In the genomic region with DNA sequence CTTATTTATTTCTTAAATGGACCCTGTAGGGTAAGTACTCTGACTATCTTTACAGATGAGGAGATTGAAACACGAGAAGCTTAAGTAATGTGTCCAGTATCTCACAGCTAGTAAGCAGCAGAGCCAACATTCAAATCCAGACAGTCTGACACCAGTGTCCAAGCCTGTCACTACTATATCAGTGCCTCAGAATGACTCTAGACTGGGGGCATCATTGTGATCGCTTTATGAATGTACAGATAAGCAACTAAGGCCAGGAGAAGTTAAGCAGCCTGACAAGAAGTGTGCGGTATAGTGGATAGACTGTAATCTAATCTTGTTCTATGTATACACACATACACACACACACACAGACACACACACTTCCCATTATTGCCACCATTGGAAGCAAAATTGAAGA, we compare ENCODE assay signal across 17 cellular contexts.
DNase-seq lines count a peak whose midpoint lies in the region; ATAC-seq and TF ChIP-seq lines count a peak whose summit lies in the region.
"Had no signal": no experiment of that assay in that cellular context is flagged by ENCODE, and none has a peak within 500 bp of the region (broad histone marks: within the 10 kb centered on the region; RNA-seq: fewer than 3 reads in every experiment).

No MANE protein-coding gene starts in this region.

- no peak for DNase-seq in SK-N-SH
- DNase-seq in WERI-Rb-1: no peak
- no peak for DNase-seq in cerebellum (ENCODE audit: low spot score)
- DNase-seq in mesenteric fat pad (ENCODE audit: low spot score): no peak
- DNase-seq in activated CD4-positive, CD25-positive, alpha-beta regulatory T cell (lab: John Stamatoyannopoulos, UW): no peak
- DNase-seq: 8988T; ACHN; Caco-2; Calu3; CD4-positive, alpha-beta T cell; CD8-positive, alpha-beta T cell; DMS79 treated with DMSO at 0.1 percent for 48 hours; GF-D8 had no signal

- peak overlapping the region in 1 of 2 experiments; percentile 48; a peak in 1 of 4 replicates for H3K27ac ChIP-seq in SK-N-SH (ENCODE audit: low read depth in 2 of 2, low read length in 1 of 2)
- H3K27ac ChIP-seq in HEK293 (ENCODE audit: extremely low read depth, low read depth, low read length): no peak overlapping the region
- H3K27ac ChIP-seq in WERI-Rb-1: peak overlapping the region; percentile 8; the same call in 1 of the 2 replicates
- H3K27ac ChIP-seq: BLaER1 treated with 17β-estradiol and CSF1 and Interleukin-3, amounts not matched to agents 10 nM and 100 nM; C4-2B had no signal

- ATAC-seq in SK-N-SH treated with all-trans-retinoic acid at 6 μM for 48 hours: no peak
- ATAC-seq: CD8-positive, alpha-beta T cell had no signal

- POLR2A ChIA-PET in SK-N-SH (lab: Yijun Ruan, JAX) (no interaction called here), HEK293 (lab: Yijun Ruan, JAX) (no interaction called here)

- H3K9me3 ChIP-seq in SK-N-SH: no peaks in the 10 kb centered on the region
- no peaks in the 10 kb centered on the region for H3K9me3 ChIP-seq in HEK293 (ENCODE audit: control insufficient read depth, insufficient read depth, low read depth, low read length)
- peaks cover 3% of the 10 kb centered on the region for H3K9me3 ChIP-seq in WERI-Rb-1 (ENCODE audit: severe bottlenecking)
- H3K9me3 ChIP-seq: BLaER1 treated with 17β-estradiol and CSF1 and Interleukin-3, amounts not matched to agents 10 nM and 100 nM; Caco-2 had no signal

- H3K9ac ChIP-seq in SK-N-SH: no peak overlapping the region
- H3K9ac ChIP-seq: BLaER1 treated with 17β-estradiol and CSF1 and Interleukin-3, amounts not matched to agents 10 nM and 100 nM had no signal

- H3K27me3 ChIP-seq in SK-N-SH (ENCODE audit: insufficient read depth): no peaks in the 10 kb centered on the region
- no peaks in the 10 kb centered on the region for H3K27me3 ChIP-seq in WERI-Rb-1 (ENCODE audit: insufficient read depth, low read depth, severe bottlenecking)
- H3K27me3 ChIP-seq: BLaER1 treated with 17β-estradiol and CSF1 and Interleukin-3, amounts not matched to agents 10 nM and 100 nM had no signal

- WGBS in SK-N-SH (ENCODE audit: low lambda C conversion rate): 41% methylated on average over 3 of the region's 3 CpGs

- H3K4me3 ChIP-seq in SK-N-SH (ENCODE audit: low read depth in 2 of 2, low read length in 1 of 2) (no peak overlapping the region), HEK293 (ENCODE audit: low read depth, low read length) (no peak overlapping the region), WERI-Rb-1 (ENCODE audit: low read depth, low read length) (no peak overlapping the region)
- H3K4me3 ChIP-seq: BLaER1 treated with 17β-estradiol and CSF1 and Interleukin-3, amounts not matched to agents 10 nM and 100 nM had no signal

- CTCF ChIA-PET in SK-N-SH (lab: Yijun Ruan, JAX) (interaction anchor here (0.6 kb wide), 1 partner anchor 29 kb away, joined by 3 read pairs; no protein-coding TSS in a partner anchor), HEK293 (lab: Yijun Ruan, JAX) (interaction anchor here (1.1 to 1.5 kb wide), 2 partner anchors 23 to 25 kb away, joined by 3 to 4 read pairs; no protein-coding TSS in a partner anchor)

- H3K9me2 ChIP-seq in SK-N-SH: no peaks in the 10 kb centered on the region

- no peak overlapping the region for H2AFZ ChIP-seq in SK-N-SH (ENCODE audit: low read depth)

- H4K20me1 ChIP-seq in SK-N-SH (ENCODE audit: insufficient read depth): no peaks in the 10 kb centered on the region
- H4K20me1 ChIP-seq: BLaER1 treated with 17β-estradiol and CSF1 and Interleukin-3, amounts not matched to agents 10 nM and 100 nM had no signal

- H3K4me1 ChIP-seq in SK-N-SH (ENCODE audit: control insufficient read depth in 1 of 2, insufficient read depth in 2 of 2, low read depth in 1 of 2, low read length in 1 of 2): peaks cover 0 to 8% of the 10 kb centered on the region in 2 experiments; a peak in 2 of 4 replicates
- H3K4me1 ChIP-seq in HEK293 (ENCODE audit: control insufficient read depth, insufficient read depth, low read length): no peaks in the 10 kb centered on the region
- H3K4me1 ChIP-seq: BLaER1 treated with 17β-estradiol and CSF1 and Interleukin-3, amounts not matched to agents 10 nM and 100 nM; Caco-2 had no signal

- no peaks in the 10 kb centered on the region for H3F3A ChIP-seq in SK-N-SH (replicated peaks; ENCODE audit: insufficient read depth)

- no peak for TF ChIP-seq RAD21 in SK-N-SH (IDR thresholded peaks at IDR 0.05; ENCODE audit: low read length)

- TF ChIP-seq CTCF in SK-N-SH (IDR thresholded peaks at IDR 0.05) (no peak), HEK293 (tag by site-specific recombination; IDR thresholded peaks at IDR 0.05) (no peak), WERI-Rb-1 (IDR thresholded peaks at IDR 0.05; ENCODE audit: low read depth, low read length) (no peak)

- 0 out of 4 replicates have a peak, but pooled peaks of 1 of the 2 experiments have one; percentile 8 for TF ChIP-seq EP300 in SK-N-SH (IDR thresholded peaks at IDR 0.05; ENCODE audit: borderline replicate concordance in 1 of 2, low read depth in 1 of 2, low read length in 1 of 2)

- no peaks in the 10 kb centered on the region for H3K79me2 ChIP-seq in SK-N-SH (ENCODE audit: insufficient read depth)

- H3K36me3 ChIP-seq in SK-N-SH (replicated peaks in 1 of 2; ENCODE audit: control insufficient read depth in 1 of 2, insufficient read depth in 2 of 2, low read length in 1 of 2) (no peaks in the 10 kb centered on the region), HEK293 (ENCODE audit: control insufficient read depth in 2 of 2, insufficient read depth in 1 of 2, low read length in 2 of 2) (no peaks in the 10 kb centered on the region), WERI-Rb-1 (no peaks in the 10 kb centered on the region)
- H3K36me3 ChIP-seq: BLaER1 treated with 17β-estradiol and CSF1 and Interleukin-3, amounts not matched to agents 10 nM and 100 nM had no signal

- no peak overlapping the region for H3K4me2 ChIP-seq in SK-N-SH
- H3K4me2 ChIP-seq: BLaER1 treated with 17β-estradiol and CSF1 and Interleukin-3, amounts not matched to agents 10 nM and 100 nM had no signal

TF ChIP-seq in SK-N-SH, 30 proteins besides CTCF, POLR2A, EP300 and RAD21:
- no peak for TF ChIP-seq MAX (IDR thresholded peaks at IDR 0.05; ENCODE audit: low read depth)
- TF ChIP-seq TAF1 (IDR thresholded peaks at IDR 0.05; ENCODE audit: borderline replicate concordance, low read depth, low read length): no peak
- TF ChIP-seq PBX3 (IDR thresholded peaks at IDR 0.05): no peak
- TF ChIP-seq GATA2 (CRISPR knock-in tag; IDR thresholded peaks at IDR 0.05): peak; percentile 27; the same call in 1 of the 2 replicates

TF ChIP-seq in SK-N-SH treated with all-trans-retinoic acid at 6 μM for 48 hours, 23 proteins besides CTCF, POLR2A, EP300 and RAD21:
- TF ChIP-seq ZC3H10 (CRISPR knock-in tag; IDR thresholded peaks at IDR 0.05): no peak
- no peak for TF ChIP-seq ARNTL (CRISPR knock-in tag; IDR thresholded peaks at IDR 0.05; ENCODE audit: borderline replicate concordance, low read depth)
- no peak for TF ChIP-seq RARB (CRISPR knock-in tag; IDR thresholded peaks at IDR 0.05)
- no peak for TF ChIP-seq TCF4 (CRISPR knock-in tag; IDR thresholded peaks at IDR 0.05; ENCODE audit: borderline replicate concordance)

TF ChIP-seq in HEK293, 187 proteins besides CTCF, POLR2A, EP300 and RAD21:
- TF ChIP-seq ZNF426 (tag by site-specific recombination; IDR thresholded peaks at IDR 0.05): no peak
- TF ChIP-seq TRIM28 (IDR thresholded peaks at IDR 0.05; ENCODE audit: borderline replicate concordance, low read length): peak; percentile 64; the same call in 1 of the 2 replicates
TF ChIP-seq in HEK293: peak in this region for 1.
